4 cellular contexts compared by ENCODE assay signal in genomic region chr1:8171751-8172464, GRCh38.
A peak's percentile ranks its signal among the peaks of the same experiment; 100 is the strongest.
TF ChIP-seq lines count a peak whose summit lies in the region.

No MANE protein-coding gene starts in this region.

TF ChIP-seq in A549, 52 proteins besides CTCF, POLR2A, EP300 and RAD21:
- TF ChIP-seq USF2 (IDR thresholded peaks at IDR 0.05) (peak; percentile 59), CHD2 (IDR thresholded peaks at IDR 0.05; ENCODE audit: low read length, partially characterized antibody) (no peak)

TF ChIP-seq in HCT116, 20 proteins besides CTCF, POLR2A, EP300 and RAD21:
- no peak for TF ChIP-seq YY1 (IDR thresholded peaks at IDR 0.05; ENCODE audit: extremely low read depth, insufficient replicate concordance, low read depth, low read length)
- TF ChIP-seq FOSL1 (IDR thresholded peaks at IDR 0.05; ENCODE audit: low read depth) = no peak
- no peak for TF ChIP-seq EGR1 (IDR thresholded peaks at IDR 0.05; ENCODE audit: low read depth)
- TF ChIP-seq CEBPB (IDR thresholded peaks at IDR 0.05; ENCODE audit: low read depth) = no peak
- TF ChIP-seq ZBTB33 (IDR thresholded peaks at IDR 0.05; ENCODE audit: extremely low read depth, insufficient replicate concordance, low read length) = no peak
- no peak for TF ChIP-seq REST (IDR thresholded peaks at IDR 0.05; ENCODE audit: low read depth)
- no peak for TF ChIP-seq MAX (IDR thresholded peaks at IDR 0.05)
- TF ChIP-seq TCF7L2 (IDR thresholded peaks at IDR 0.05; ENCODE audit: borderline replicate concordance, extremely low read depth, insufficient read depth, insufficient read length) = no peak
- TF ChIP-seq CBX3 (IDR thresholded peaks at IDR 0.05; ENCODE audit: low read depth) = no peak
- no peak for TF ChIP-seq EZH2phosphoT487 (IDR thresholded peaks at IDR 0.05; ENCODE audit: borderline replicate concordance)
- TF ChIP-seq ZFX (IDR thresholded peaks at IDR 0.05) = no peak
- no peak for TF ChIP-seq POLR2AphosphoS5 (IDR thresholded peaks at IDR 0.05; ENCODE audit: low read depth, low read length)
- no peak for TF ChIP-seq EZH2 (IDR thresholded peaks at IDR 0.05)

TF ChIP-seq in K562, 482 proteins besides CTCF, POLR2A, EP300 and RAD21:
- TF ChIP-seq DMBX1 (CRISPR knock-in tag; IDR thresholded peaks at IDR 0.05; ENCODE audit: borderline replicate concordance) (no peak), FOSL1 (tag; conservative IDR thresholded peaks at IDR 0.05) (no peak), BCOR (IDR thresholded peaks at IDR 0.05) (peak; percentile 53; the same call in 1 of the 2 replicates), ZNF121 (CRISPR knock-in tag; conservative IDR thresholded peaks at IDR 0.05) (peak; percentile 34; the same call in 1 of the 2 replicates), CBFA2T3 (IDR thresholded peaks at IDR 0.05) (0 out of 2 replicates have a peak, but pooled peaks have one; percentile 4), RBM25 (IDR thresholded peaks at IDR 0.05; ENCODE audit: low read depth, low read length, severe bottlenecking) (peak; percentile 89), SMARCA5 (IDR thresholded peaks at IDR 0.05) (peak; percentile 73)

TF ChIP-seq in WTC11, 78 proteins besides CTCF, POLR2A, EP300 and RAD21:
- no peak; the same call in 1 of the 2 replicates for TF ChIP-seq ZNF121 (CRISPR knock-in tag; IDR thresholded peaks at IDR 0.05)
- no peak for TF ChIP-seq SMAD4 (CRISPR knock-in tag; IDR thresholded peaks at IDR 0.05)
- no peak for TF ChIP-seq AFF4 (CRISPR knock-in tag; IDR thresholded peaks at IDR 0.05; ENCODE audit: borderline replicate concordance)
- no peak for TF ChIP-seq ZNF219 (CRISPR knock-in tag; IDR thresholded peaks at IDR 0.05; ENCODE audit: borderline replicate concordance)
- TF ChIP-seq ERG (CRISPR knock-in tag; IDR thresholded peaks at IDR 0.05) = no peak
- TF ChIP-seq OVOL2 (CRISPR knock-in tag; IDR thresholded peaks at IDR 0.05; ENCODE audit: borderline replicate concordance) = no peak
- TF ChIP-seq ZNF396 (CRISPR knock-in tag; IDR thresholded peaks at IDR 0.05; ENCODE audit: borderline replicate concordance) = no peak
- TF ChIP-seq ZNF138 (CRISPR knock-in tag; conservative IDR thresholded peaks at IDR 0.05) = no peak
- no peak for TF ChIP-seq ZNF532 (CRISPR knock-in tag; IDR thresholded peaks at IDR 0.05; ENCODE audit: borderline replicate concordance)
